Comparison of ENCODE assay signal across 1 cellular context in genomic region chr17:38465420-38466345, GRCh38.
TF ChIP-seq lines count a peak whose summit lies in the region.

No MANE protein-coding gene starts in this region.

TF ChIP-seq in HepG2, 621 proteins besides CTCF, POLR2A, EP300 and RAD21 (continued from another document):
- TF ChIP-seq PREB (CRISPR knock-in tag; IDR thresholded peaks at IDR 0.05) = no peak
- TF ChIP-seq, protein P1, sequence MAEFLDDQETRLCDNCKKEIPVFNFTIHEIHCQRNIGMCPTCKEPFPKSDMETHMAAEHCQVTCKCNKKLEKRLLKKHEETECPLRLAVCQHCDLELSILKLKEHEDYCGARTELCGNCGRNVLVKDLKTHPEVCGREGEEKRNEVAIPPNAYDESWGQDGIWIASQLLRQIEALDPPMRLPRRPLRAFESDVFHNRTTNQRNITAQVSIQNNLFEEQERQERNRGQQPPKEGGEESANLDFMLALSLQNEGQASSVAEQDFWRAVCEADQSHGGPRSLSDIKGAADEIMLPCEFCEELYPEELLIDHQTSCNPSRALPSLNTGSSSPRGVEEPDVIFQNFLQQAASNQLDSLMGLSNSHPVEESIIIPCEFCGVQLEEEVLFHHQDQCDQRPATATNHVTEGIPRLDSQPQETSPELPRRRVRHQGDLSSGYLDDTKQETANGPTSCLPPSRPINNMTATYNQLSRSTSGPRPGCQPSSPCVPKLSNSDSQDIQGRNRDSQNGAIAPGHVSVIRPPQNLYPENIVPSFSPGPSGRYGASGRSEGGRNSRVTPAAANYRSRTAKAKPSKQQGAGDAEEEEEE (CRISPR knock-in tag; IDR thresholded peaks at IDR 0.05; ENCODE audit: borderline replicate concordance) = no peak
- no peak for TF ChIP-seq ZNF235 (CRISPR knock-in tag; IDR thresholded peaks at IDR 0.05; ENCODE audit: borderline replicate concordance)
- TF ChIP-seq ZNF850 (CRISPR knock-in tag; conservative IDR thresholded peaks at IDR 0.05) = no peak
- TF ChIP-seq, protein P2, sequence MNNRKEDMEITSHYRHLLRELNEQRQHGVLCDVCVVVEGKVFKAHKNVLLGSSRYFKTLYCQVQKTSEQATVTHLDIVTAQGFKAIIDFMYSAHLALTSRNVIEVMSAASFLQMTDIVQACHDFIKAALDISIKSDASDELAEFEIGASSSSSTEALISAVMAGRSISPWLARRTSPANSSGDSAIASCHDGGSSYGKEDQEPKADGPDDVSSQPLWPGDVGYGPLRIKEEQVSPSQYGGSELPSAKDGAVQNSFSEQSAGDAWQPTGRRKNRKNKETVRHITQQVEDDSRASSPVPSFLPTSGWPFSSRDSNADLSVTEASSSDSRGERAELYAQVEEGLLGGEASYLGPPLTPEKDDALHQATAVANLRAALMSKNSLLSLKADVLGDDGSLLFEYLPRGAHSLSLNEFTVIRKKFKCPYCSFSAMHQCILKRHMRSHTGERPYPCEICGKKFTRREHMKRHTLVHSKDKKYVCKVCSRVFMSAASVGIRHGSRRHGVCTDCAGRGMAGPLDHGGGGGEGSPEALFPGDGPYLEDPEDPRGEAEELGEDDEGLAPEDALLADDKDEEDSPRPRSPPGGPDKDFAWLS (CRISPR knock-in tag; IDR thresholded peaks at IDR 0.05; ENCODE audit: borderline replicate concordance) = no peak
- TF ChIP-seq SRF (IDR thresholded peaks at IDR 0.05; ENCODE audit: low read depth, low read length) = no peak
- TF ChIP-seq POLR2G (IDR thresholded peaks at IDR 0.05; ENCODE audit: low read depth, low read length) = no peak
- TF ChIP-seq ZBTB44 (CRISPR knock-in tag; IDR thresholded peaks at IDR 0.05) = no peak
- TF ChIP-seq ZNF329 (CRISPR knock-in tag; IDR thresholded peaks at IDR 0.05; ENCODE audit: low read depth) = no peak
- TF ChIP-seq ZSCAN29 (CRISPR knock-in tag; conservative IDR thresholded peaks at IDR 0.05) = no peak
